1 cellular context compared by ENCODE assay signal in genomic region chr10:84523509-84523908, GRCh38.
TF ChIP-seq lines count a peak whose summit lies in the region.

No MANE protein-coding gene starts in this region.

TF ChIP-seq in HepG2, 621 proteins besides CTCF, POLR2A, EP300 and RAD21 (continued from another document and continues in another):
- TF ChIP-seq ZNF550 (CRISPR knock-in tag; IDR thresholded peaks at IDR 0.05; ENCODE audit: borderline replicate concordance) (no peak), HNF4A (CRISPR knock-in tag; IDR thresholded peaks at IDR 0.05) (peak; percentile 41; the same call in 1 of the 2 replicates), SOX6 (IDR thresholded peaks at IDR 0.05) (no peak), SOX6 (CRISPR knock-in tag; IDR thresholded peaks at IDR 0.05) (peak; percentile 59), ZBTB8A (CRISPR knock-in tag; IDR thresholded peaks at IDR 0.05; ENCODE audit: borderline replicate concordance, low read depth) (no peak), NR2F1 (CRISPR knock-in tag; IDR thresholded peaks at IDR 0.05) (no peak), RFXANK (CRISPR knock-in tag; IDR thresholded peaks at IDR 0.05) (no peak), ZNF891 (CRISPR knock-in tag; IDR thresholded peaks at IDR 0.05) (no peak), ZNF512 (CRISPR knock-in tag; IDR thresholded peaks at IDR 0.05) (no peak), FLYWCH1 (CRISPR knock-in tag; IDR thresholded peaks at IDR 0.05) (no peak), HIVEP1 (CRISPR knock-in tag; IDR thresholded peaks at IDR 0.05) (no peak), ZNF432 (CRISPR knock-in tag; IDR thresholded peaks at IDR 0.05; ENCODE audit: borderline replicate concordance) (peak; percentile 96), NR2F6 (IDR thresholded peaks at IDR 0.05) (peak; percentile 38), NR2F6 (CRISPR knock-in tag; IDR thresholded peaks at IDR 0.05) (peak; percentile 76), AGO2 (optimal IDR thresholded peaks at IDR 0.05; ENCODE audit: low read depth, low read length) (no peak), ZNF687 (CRISPR knock-in tag; IDR thresholded peaks at IDR 0.05) (peak; percentile 39; the same call in 1 of the 2 replicates), TBX3 (IDR thresholded peaks at IDR 0.05; ENCODE audit: borderline replicate concordance) (no peak), ZNF251 (CRISPR knock-in tag; IDR thresholded peaks at IDR 0.05) (no peak), ZSCAN12 (CRISPR knock-in tag; IDR thresholded peaks at IDR 0.05) (no peak), MAF1 (CRISPR knock-in tag; IDR thresholded peaks at IDR 0.05; ENCODE audit: borderline replicate concordance) (no peak), SNAI1 (CRISPR knock-in tag; IDR thresholded peaks at IDR 0.05; ENCODE audit: borderline replicate concordance) (no peak), ZNF670 (CRISPR knock-in tag; IDR thresholded peaks at IDR 0.05; ENCODE audit: borderline replicate concordance) (no peak), BCL6 (CRISPR knock-in tag; IDR thresholded peaks at IDR 0.05) (0 out of 2 replicates have a peak, but pooled peaks have one; percentile 28), ZNF644 (CRISPR knock-in tag; IDR thresholded peaks at IDR 0.05; ENCODE audit: low read depth) (no peak), ZBTB42 (CRISPR knock-in tag; IDR thresholded peaks at IDR 0.05) (no peak), ZNF562 (CRISPR knock-in tag; IDR thresholded peaks at IDR 0.05; ENCODE audit: borderline replicate concordance) (no peak), ZBTB26 (CRISPR knock-in tag; IDR thresholded peaks at IDR 0.05; ENCODE audit: borderline replicate concordance) (no peak), ZNF850 (CRISPR knock-in tag; conservative IDR thresholded peaks at IDR 0.05) (no peak), ZNF263 (CRISPR knock-in tag; IDR thresholded peaks at IDR 0.05) (no peak), GFI1 (CRISPR knock-in tag; IDR thresholded peaks at IDR 0.05; ENCODE audit: borderline replicate concordance) (no peak), FOXA1 (IDR thresholded peaks at IDR 0.05) (no peak), FOXA1 (CRISPR knock-in tag; IDR thresholded peaks at IDR 0.05) (peak; percentile 67), ZNF468 (CRISPR knock-in tag; IDR thresholded peaks at IDR 0.05) (no peak), ZNF572 (CRISPR knock-in tag; IDR thresholded peaks at IDR 0.05) (no peak), ADNP (CRISPR knock-in tag; IDR thresholded peaks at IDR 0.05) (no peak), ZMYM3 (CRISPR knock-in tag; IDR thresholded peaks at IDR 0.05) (peak; percentile 59; the same call in 1 of the 2 replicates), MAX (IDR thresholded peaks at IDR 0.05) (no peak), ZNF430 (CRISPR knock-in tag; IDR thresholded peaks at IDR 0.05) (no peak), TEF (CRISPR knock-in tag; IDR thresholded peaks at IDR 0.05) (no peak), SMYD3 (CRISPR knock-in tag; IDR thresholded peaks at IDR 0.05) (no peak), KLF6 (CRISPR knock-in tag; IDR thresholded peaks at IDR 0.05) (no peak), NFIC (IDR thresholded peaks at IDR 0.05; ENCODE audit: low read length) (peak; percentile 93), REXO4 (CRISPR knock-in tag; IDR thresholded peaks at IDR 0.05; ENCODE audit: borderline replicate concordance) (no peak), ZFP41 (CRISPR knock-in tag; IDR thresholded peaks at IDR 0.05; ENCODE audit: borderline replicate concordance) (no peak), ZNF567 (CRISPR knock-in tag; IDR thresholded peaks at IDR 0.05; ENCODE audit: borderline replicate concordance) (no peak), HNF1A (IDR thresholded peaks at IDR 0.05; ENCODE audit: low read depth) (no peak), HNF1A (CRISPR knock-in tag; IDR thresholded peaks at IDR 0.05; ENCODE audit: borderline replicate concordance) (no peak), ZNF142 (CRISPR knock-in tag; IDR thresholded peaks at IDR 0.05) (no peak), BHLHE40 (IDR thresholded peaks at IDR 0.05; ENCODE audit: low read length) (no peak)
